12 cellular contexts compared by ENCODE assay signal in the genomic region with DNA sequence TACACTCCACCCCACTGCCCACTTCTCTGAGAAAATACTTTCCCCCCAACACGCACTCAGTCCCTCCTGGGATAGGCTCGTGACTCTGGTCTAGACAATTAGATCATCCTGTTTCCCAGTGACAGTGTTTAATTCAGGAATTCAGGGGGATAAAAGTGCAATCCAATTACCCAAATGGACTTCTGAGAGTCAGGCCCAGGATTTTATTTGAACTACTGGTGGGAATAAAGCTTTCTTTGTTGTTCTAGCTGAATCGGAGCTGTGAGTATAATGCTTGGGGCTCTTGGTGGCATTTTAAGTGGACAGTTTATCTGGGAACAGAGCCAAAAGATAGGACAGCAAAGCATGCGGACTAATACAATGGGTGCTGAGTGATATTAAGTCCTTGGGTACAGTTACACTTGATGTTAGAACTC.
DNase-seq lines count a peak whose midpoint lies in the region; ATAC-seq lines count a peak whose summit lies in the region.
"Had no signal": no experiment of that assay in that cellular context is flagged by ENCODE, and none has a peak within 500 bp of the region (broad histone marks: within the 10 kb centered on the region; RNA-seq: fewer than 3 reads in every experiment).

No MANE protein-coding gene starts in this region.

- no peak overlapping the region for H3K4me3 ChIP-seq in H7 (ENCODE audit: insufficient read depth, low read depth, low read length)

- peak; percentile 94 for DNase-seq in NCI-H1048 (lab: John Stamatoyannopoulos, UW)
- DNase-seq in SHP77 treated with DMSO at 0.1 percent for 48 hours (lab: John Stamatoyannopoulos, UW) = peak; percentile 40
- DNase-seq in Right ventricle myocardium superior = no peak
- peak; percentile 55 for DNase-seq in pons (ENCODE audit: low spot score)
- DNase-seq in NCI-H446 treated with DMSO at 0.1 percent for 48 hours (lab: John Stamatoyannopoulos, UW) = no peak
- DNase-seq in head of caudate nucleus = no peak
- no peak for DNase-seq in activated naive CD4-positive, alpha-beta T cell treated with Interleukin-2 at 50 U/mL for 16 hours
- DNase-seq in H7 = no peak
- DNase-seq: activated CD4-positive, alpha-beta memory T cell treated with anti-CD3 and anti-CD28 coated beads for 36 hours; EL; left colon had no signal

- H3K27me3 ChIP-seq in H7 (ENCODE audit: control insufficient read depth, insufficient read depth, low read length) = no peaks in the 10 kb centered on the region

- intact Hi-C loops in Right ventricle myocardium superior (cut with DNase I) (no loop called here), head of caudate nucleus (cut with DNase I) (no loop called here)

- peak; percentile 89 for ATAC-seq in Right ventricle myocardium superior (ENCODE audit: poor library complexity)
- ATAC-seq: left colon; natural killer cell treated with Interleukin-12 subunit alpha and Interleukin-12 subunit beta and Interleukin-15 and Interleukin-18, amount 100 ng/mL, for 72 hours had no signal

- no peaks in the 10 kb centered on the region for H3K36me3 ChIP-seq in H7 (replicated peaks; ENCODE audit: control insufficient read depth, insufficient read depth, low read length)

Comparison
In these comparisons a context has a peak if more than half of its experiments do, and no peak if none do; other contexts are left out.
1. DNase-seq: peak in NCI-H1048 (single experiment), SHP77 treated with DMSO at 0.1 percent for 48 hours (single experiment) and pons (single experiment); none in Right ventricle myocardium superior (single experiment), NCI-H446 treated with DMSO at 0.1 percent for 48 hours (single experiment), head of caudate nucleus (0 of 42), activated naive CD4-positive, alpha-beta T cell treated with Interleukin-2 at 50 U/mL for 16 hours (single experiment) and H7 (single experiment).